Comparison of ENCODE assay signal across 3 cellular contexts in genomic region chr16:53931946-53932345, GRCh38.
"Had no signal": no experiment of that assay in that cellular context is flagged by ENCODE, and none has a peak within 500 bp of the region (broad histone marks: within the 10 kb centered on the region; RNA-seq: fewer than 3 reads in every experiment).

No MANE protein-coding gene starts in this region.

- DNase-seq: GDM1, GF-D8 had no signal

- ATAC-seq: GM12878 had no signal

- H3K4me3 ChIP-seq: GM12878 had no signal
